1 cellular context compared by ENCODE assay signal in genomic region chr1:177969825-177970371, GRCh38.
TF ChIP-seq lines count a peak whose summit lies in the region.

Gene SEC16B, minus strand, starts transcription at chr1:177970058. Its CDS starts 2,077 bp downstream, at chr1:177967981.

TF ChIP-seq in GM12878, 131 proteins besides CTCF, POLR2A, EP300 and RAD21 (continued from another document):
- TF ChIP-seq, protein P1, sequence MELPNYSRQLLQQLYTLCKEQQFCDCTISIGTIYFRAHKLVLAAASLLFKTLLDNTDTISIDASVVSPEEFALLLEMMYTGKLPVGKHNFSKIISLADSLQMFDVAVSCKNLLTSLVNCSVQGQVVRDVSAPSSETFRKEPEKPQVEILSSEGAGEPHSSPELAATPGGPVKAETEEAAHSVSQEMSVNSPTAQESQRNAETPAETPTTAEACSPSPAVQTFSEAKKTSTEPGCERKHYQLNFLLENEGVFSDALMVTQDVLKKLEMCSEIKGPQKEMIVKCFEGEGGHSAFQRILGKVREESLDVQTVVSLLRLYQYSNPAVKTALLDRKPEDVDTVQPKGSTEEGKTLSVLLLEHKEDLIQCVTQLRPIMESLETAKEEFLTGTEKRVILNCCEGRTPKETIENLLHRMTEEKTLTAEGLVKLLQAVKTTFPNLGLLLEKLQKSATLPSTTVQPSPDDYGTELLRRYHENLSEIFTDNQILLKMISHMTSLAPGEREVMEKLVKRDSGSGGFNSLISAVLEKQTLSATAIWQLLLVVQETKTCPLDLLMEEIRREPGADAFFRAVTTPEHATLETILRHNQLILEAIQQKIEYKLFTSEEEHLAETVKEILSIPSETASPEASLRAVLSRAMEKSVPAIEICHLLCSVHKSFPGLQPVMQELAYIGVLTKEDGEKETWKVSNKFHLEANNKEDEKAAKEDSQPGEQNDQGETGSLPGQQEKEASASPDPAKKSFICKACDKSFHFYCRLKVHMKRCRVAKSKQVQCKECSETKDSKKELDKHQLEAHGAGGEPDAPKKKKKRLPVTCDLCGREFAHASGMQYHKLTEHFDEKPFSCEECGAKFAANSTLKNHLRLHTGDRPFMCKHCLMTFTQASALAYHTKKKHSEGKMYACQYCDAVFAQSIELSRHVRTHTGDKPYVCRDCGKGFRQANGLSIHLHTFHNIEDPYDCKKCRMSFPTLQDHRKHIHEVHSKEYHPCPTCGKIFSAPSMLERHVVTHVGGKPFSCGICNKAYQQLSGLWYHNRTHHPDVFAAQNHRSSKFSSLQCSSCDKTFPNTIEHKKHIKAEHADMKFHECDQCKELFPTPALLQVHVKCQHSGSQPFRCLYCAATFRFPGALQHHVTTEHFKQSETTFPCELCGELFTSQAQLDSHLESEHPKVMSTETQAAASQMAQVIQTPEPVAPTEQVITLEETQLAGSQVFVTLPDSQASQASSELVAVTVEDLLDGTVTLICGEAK (IDR thresholded peaks at IDR 0.05; ENCODE audit: borderline replicate concordance), result no peak
- TF ChIP-seq RBBP5 (conservative IDR thresholded peaks at IDR 0.05) (no peak), FOS (IDR thresholded peaks at IDR 0.05; ENCODE audit: borderline replicate concordance, extremely low read depth, insufficient read length) (no peak), RCOR1 (conservative IDR thresholded peaks at IDR 0.05; ENCODE audit: low read depth, low read length) (no peak)
